Comparison of ENCODE assay signal across 7 cellular contexts in genomic region chr17:32503251-32504165, GRCh38. TPM values are rescaled to one million over a fixed set of nuclear protein-coding genes. Genes with fewer than 3 reads are reported as not detected.
DNase-seq lines count a peak whose midpoint lies in the region; ATAC-seq and TF ChIP-seq lines count a peak whose summit lies in the region.

No MANE protein-coding gene starts in this region.

- ATAC-seq in GM18505 (IDR thresholded peaks at IDR 0.05; ENCODE audit: unreplicated experiment) (peak; percentile 79), GM21515 (IDR thresholded peaks at IDR 0.05; ENCODE audit: unreplicated experiment) (peak; percentile 89), HG03571 (IDR thresholded peaks at IDR 0.05; ENCODE audit: unreplicated experiment) (peak; percentile 71)
- ATAC-seq in natural killer cell treated with Interleukin-12 subunit alpha and Interleukin-12 subunit beta and Interleukin-15 and Interleukin-18, amount 100 ng/mL, for 72 hours = peak; percentile 91 to 94

- no peaks in the 10 kb centered on the region for H3K9me3 Mint-ChIP-seq in activated T-helper 1 cell treated with anti-CD3 and anti-CD28 coated beads, Interleukin-12 subunit alpha, Interleukin-12 subunit beta, Interleukin-2, Interleukin-4 antibody, amounts not matched to agents 30 ng/mL and 10 ng/mL and 1 ng/mL, durations not matched to agents 14 hours and 24 hours and 36 hours
- no peaks in the 10 kb centered on the region for H3K9me3 Mint-ChIP-seq in natural killer cell treated with Interleukin-12 subunit alpha and Interleukin-12 subunit beta and Interleukin-15 and Interleukin-18, amount 100 ng/mL, for 72 hours

- peak overlapping the region; percentile 92 for H3K27ac Mint-ChIP-seq in activated T-helper 1 cell treated with anti-CD3 and anti-CD28 coated beads, Interleukin-12 subunit alpha, Interleukin-12 subunit beta, Interleukin-2, Interleukin-4 antibody, amounts not matched to agents 30 ng/mL and 10 ng/mL and 1 ng/mL, durations not matched to agents 14 hours and 24 hours and 36 hours
- H3K27ac Mint-ChIP-seq in natural killer cell treated with Interleukin-12 subunit alpha and Interleukin-12 subunit beta and Interleukin-15 and Interleukin-18, amount 100 ng/mL, for 72 hours = peak overlapping the region; percentile 88 to 94

- no peak for TF ChIP-seq POLR2A in GM18505 (IDR thresholded peaks at IDR 0.05; ENCODE audit: borderline replicate concordance, extremely low read depth, insufficient read depth, insufficient read length)

- peaks cover 4% of the 10 kb centered on the region for H3K27me3 Mint-ChIP-seq in activated T-helper 1 cell treated with anti-CD3 and anti-CD28 coated beads, Interleukin-12 subunit alpha, Interleukin-12 subunit beta, Interleukin-2, Interleukin-4 antibody, amounts not matched to agents 30 ng/mL and 10 ng/mL and 1 ng/mL, durations not matched to agents 14 hours and 24 hours and 36 hours (ENCODE audit: insufficient read depth)
- no peaks in the 10 kb centered on the region for H3K27me3 Mint-ChIP-seq in natural killer cell treated with Interleukin-12 subunit alpha and Interleukin-12 subunit beta and Interleukin-15 and Interleukin-18, amount 100 ng/mL, for 72 hours

- peaks cover 42% of the 10 kb centered on the region for H3K4me1 Mint-ChIP-seq in activated T-helper 1 cell treated with anti-CD3 and anti-CD28 coated beads, Interleukin-12 subunit alpha, Interleukin-12 subunit beta, Interleukin-2, Interleukin-4 antibody, amounts not matched to agents 30 ng/mL and 10 ng/mL and 1 ng/mL, durations not matched to agents 14 hours and 24 hours and 36 hours (ENCODE audit: low read depth)
- peaks cover 53 to 54% of the 10 kb centered on the region in 2 donors for H3K4me1 Mint-ChIP-seq in natural killer cell treated with Interleukin-12 subunit alpha and Interleukin-12 subunit beta and Interleukin-15 and Interleukin-18, amount 100 ng/mL, for 72 hours (ENCODE audit: low read depth in 2 of 2)

- H3K4me3 Mint-ChIP-seq in activated T-helper 1 cell treated with anti-CD3 and anti-CD28 coated beads, Interleukin-12 subunit alpha, Interleukin-12 subunit beta, Interleukin-2, Interleukin-4 antibody, amounts not matched to agents 30 ng/mL and 10 ng/mL and 1 ng/mL, durations not matched to agents 14 hours and 24 hours and 36 hours = peak overlapping the region; percentile 63
- peak overlapping the region; percentile 79 for H3K4me3 Mint-ChIP-seq in natural killer cell treated with Interleukin-12 subunit alpha and Interleukin-12 subunit beta and Interleukin-15 and Interleukin-18, amount 100 ng/mL, for 72 hours

- H3K36me3 Mint-ChIP-seq in activated T-helper 1 cell treated with anti-CD3 and anti-CD28 coated beads, Interleukin-12 subunit alpha, Interleukin-12 subunit beta, Interleukin-2, Interleukin-4 antibody, amounts not matched to agents 30 ng/mL and 10 ng/mL and 1 ng/mL, durations not matched to agents 14 hours and 24 hours and 36 hours (ENCODE audit: low read depth) = no peaks in the 10 kb centered on the region
- no peaks in the 10 kb centered on the region for H3K36me3 Mint-ChIP-seq in natural killer cell treated with Interleukin-12 subunit alpha and Interleukin-12 subunit beta and Interleukin-15 and Interleukin-18, amount 100 ng/mL, for 72 hours

- DNase-seq in activated T-helper 1 cell treated with anti-CD3 and anti-CD28 coated beads, Interleukin-12 subunit alpha, Interleukin-12 subunit beta, Interleukin-2, Interleukin-4 antibody, amounts not matched to agents 30 ng/mL and 10 ng/mL and 1 ng/mL, durations not matched to agents 14 hours and 24 hours and 36 hours (ENCODE audit: low spot score) = peak; percentile 52
- DNase-seq in natural killer cell treated with Interleukin-12 subunit alpha and Interleukin-12 subunit beta and Interleukin-15 and Interleukin-18, amount 100 ng/mL, for 72 hours (ENCODE audit: low spot score) = no peak
- DNase-seq in HuH-7 (ENCODE audit: low spot score) (no peak), glomerular visceral epithelial cell (ENCODE audit: extremely low spot score) (no peak)

- intact Hi-C loops in activated T-helper 1 cell treated with anti-CD3 and anti-CD28 coated beads, Interleukin-12 subunit alpha, Interleukin-12 subunit beta, Interleukin-2, Interleukin-4 antibody, amounts not matched to agents 30 ng/mL and 10 ng/mL and 1 ng/mL, durations not matched to agents 14 hours and 24 hours and 36 hours (cut with micrococcal nuclease) = loop anchor here (1.0 to 5.0 kb wide), 4 partner anchors 16 to 104 kb away; no protein-coding TSS in a partner anchor

RNA-seq across cellular contexts. Expression of gene CDK5R1, which starts 16.7 kb away (rescaled TPM):
- 6.1 and 7.1 TPM in 2 replicates for total RNA-seq in activated T-helper 1 cell treated with anti-CD3 and anti-CD28 coated beads, Interleukin-12 subunit alpha, Interleukin-12 subunit beta, Interleukin-2, Interleukin-4 antibody, amounts not matched to agents 30 ng/mL and 10 ng/mL and 1 ng/mL, durations not matched to agents 14 hours and 24 hours and 36 hours
- total RNA-seq in natural killer cell treated with Interleukin-12 subunit alpha and Interleukin-12 subunit beta and Interleukin-15 and Interleukin-18, amount 100 ng/mL, for 72 hours = 1 to 10 TPM; 3.7 to 5.9 TPM

RNA-seq across cellular contexts. Expression of gene PSMD11, which starts 59.2 kb away (rescaled TPM):
- 190 and 198 TPM in 2 replicates for total RNA-seq in activated T-helper 1 cell treated with anti-CD3 and anti-CD28 coated beads, Interleukin-12 subunit alpha, Interleukin-12 subunit beta, Interleukin-2, Interleukin-4 antibody, amounts not matched to agents 30 ng/mL and 10 ng/mL and 1 ng/mL, durations not matched to agents 14 hours and 24 hours and 36 hours
- 100 to 1,000 TPM; 179 to 203 TPM for total RNA-seq in natural killer cell treated with Interleukin-12 subunit alpha and Interleukin-12 subunit beta and Interleukin-15 and Interleukin-18, amount 100 ng/mL, for 72 hours
